In genomic region chr1:158177705-158178450, GRCh38 we compare ENCODE assay signal across 9 cellular contexts. TPM values are rescaled to one million over a fixed set of nuclear protein-coding genes. Genes with fewer than 3 reads are reported as not detected.
DNase-seq lines count a peak whose midpoint lies in the region; ATAC-seq, FAIRE-seq and TF ChIP-seq lines count a peak whose summit lies in the region.
"Had no signal": no experiment of that assay in that cellular context is flagged by ENCODE, and none has a peak within 500 bp of the region (broad histone marks: within the 10 kb centered on the region; RNA-seq: fewer than 3 reads in every experiment).

No MANE protein-coding gene starts in this region.

- peak overlapping the region; percentile 94 for H3K4me2 ChIP-seq in OCI-LY7 (ENCODE audit: low read length)

- CTCF ChIA-PET in activated CD4-positive, alpha-beta T cell treated with anti-CD3 and anti-CD28 coated beads, Interleukin-2, amount 10 ng/mL, durations not matched to agents 7 days and 5 days (lab: Charles Lee): no interaction called here
- CTCF ChIA-PET in OCI-LY7 (lab: Charles Lee; ENCODE audit: unreplicated experiment): interaction anchor here (0.6 to 0.8 kb wide), 2 partner anchors 53 to 97 kb away, joined by 5 read pairs; no protein-coding TSS in a partner anchor

- H3K36me3 ChIP-seq in OCI-LY7 (ENCODE audit: insufficient read depth, low read length): peaks cover 13% of the 10 kb centered on the region
- H3K36me3 ChIP-seq in bronchial epithelial cell (ENCODE audit: control insufficient read depth, insufficient read depth, low read length): no peaks in the 10 kb centered on the region

- peak; percentile 96 for ATAC-seq in sciatic nerve

- peak overlapping the region; percentile 86 for H3K27ac ChIP-seq in OCI-LY7 (ENCODE audit: low read depth, low read length, poor library complexity, severe bottlenecking)

- peak; percentile 36 to 53 for DNase-seq in activated CD4-positive, alpha-beta T cell treated with anti-CD3 and anti-CD28 coated beads, Interleukin-2, amount 50 U/mL, for 48 hours
- no peak for DNase-seq in activated CD4-positive, alpha-beta T cell treated with anti-CD3 and anti-CD28 coated beads, Interleukin-2, amount 10 ng/mL, durations not matched to agents 7 days and 5 days
- DNase-seq in OCI-LY7 (ENCODE audit: low spot score) (peak; percentile 85), bronchial epithelial cell (ENCODE audit: low read depth) (peak; percentile 68), immature natural killer cell (peak in 2 of 3 donors; percentile 0 to 2), sciatic nerve (ENCODE audit: low spot score) (peak; percentile 94), middle frontal gyrus (ENCODE audit: extremely low spot score, low spot score) (no peak), NCI-H2081 (lab: John Stamatoyannopoulos, UW) (no peak)
- DNase-seq: DND-41 had no signal

- H3K9me3 Mint-ChIP-seq in activated CD4-positive, alpha-beta T cell treated with anti-CD3 and anti-CD28 coated beads, Interleukin-2, amount 10 ng/mL, durations not matched to agents 7 days and 5 days: no peaks in the 10 kb centered on the region
- peaks cover 0 to 12% (median 0%) of the 10 kb centered on the region in 6 donors for H3K9me3 Mint-ChIP-seq in immature natural killer cell

- no peak overlapping the region for H3K4me3 Mint-ChIP-seq in activated CD4-positive, alpha-beta T cell treated with anti-CD3 and anti-CD28 coated beads, Interleukin-2, amount 10 ng/mL, durations not matched to agents 7 days and 5 days
- peak overlapping the region in 4 of 5 donors; percentile 1 to 17 (median 8) for H3K4me3 Mint-ChIP-seq in immature natural killer cell

- intact Hi-C loops in OCI-LY7 (cut with micrococcal nuclease; ENCODE audit: unreplicated experiment): loop anchor here (2.0 to 5.0 kb wide), 2 partner anchors 834 to 891 kb away; no protein-coding TSS in a partner anchor
- intact Hi-C loops in sciatic nerve (cut with DNase I): no loop called here

- peaks cover 8% of the 10 kb centered on the region; the same call in 1 of the 2 replicates for H3K79me2 ChIP-seq in OCI-LY7 (ENCODE audit: insufficient read depth, low read depth, low read length)

- no peaks in the 10 kb centered on the region for H3K9me2 ChIP-seq in OCI-LY7 (ENCODE audit: insufficient read depth, low read length)

- peaks cover 2% of the 10 kb centered on the region for H3K36me3 Mint-ChIP-seq in activated CD4-positive, alpha-beta T cell treated with anti-CD3 and anti-CD28 coated beads, Interleukin-2, amount 10 ng/mL, durations not matched to agents 7 days and 5 days (ENCODE audit: low read depth)
- H3K36me3 Mint-ChIP-seq in immature natural killer cell: peaks cover 0 to 3% (median 0%) of the 10 kb centered on the region in 3 donors

- H3K27me3 Mint-ChIP-seq in activated CD4-positive, alpha-beta T cell treated with anti-CD3 and anti-CD28 coated beads, Interleukin-2, amount 10 ng/mL, durations not matched to agents 7 days and 5 days: peaks cover 58% of the 10 kb centered on the region
- peaks cover 15 to 43% (median 18%) of the 10 kb centered on the region in 3 donors for H3K27me3 Mint-ChIP-seq in immature natural killer cell (ENCODE audit: low read depth in 3 of 3)

- TF ChIP-seq CTCF in OCI-LY7 (conservative IDR thresholded peaks at IDR 0.05; ENCODE audit: low read length) (no peak), bronchial epithelial cell (IDR thresholded peaks at IDR 0.05; ENCODE audit: insufficient read depth, low read length, severe bottlenecking) (no peak)

- TSS peak; percentile 89 for BruUV-seq in OCI-LY7 (replicated peaks; lab: Mats Ljungman, UMichigan)

- no peaks in the 10 kb centered on the region for H3K9me3 ChIP-seq in OCI-LY7 (ENCODE audit: low read length)

- POLR2A ChIA-PET in activated CD4-positive, alpha-beta T cell treated with anti-CD3 and anti-CD28 coated beads, Interleukin-2, amount 10 ng/mL, durations not matched to agents 7 days and 5 days (lab: Charles Lee): interaction anchor here (0.6 kb wide), 1 partner anchor 27 kb away, joined by 11 read pairs; no protein-coding TSS in a partner anchor
- POLR2A ChIA-PET in OCI-LY7 (lab: Charles Lee): interaction anchor here (0.6 to 2.7 kb wide), 13 partner anchors 8 to 894 kb away, joined by 3 to 10 read pairs (median 3); no protein-coding TSS in a partner anchor

- H3K4me1 Mint-ChIP-seq in activated CD4-positive, alpha-beta T cell treated with anti-CD3 and anti-CD28 coated beads, Interleukin-2, amount 10 ng/mL, durations not matched to agents 7 days and 5 days: peaks cover 23% of the 10 kb centered on the region
- H3K4me1 Mint-ChIP-seq in immature natural killer cell: peaks cover 10 to 15% of the 10 kb centered on the region in 2 donors

- H3K27ac Mint-ChIP-seq in activated CD4-positive, alpha-beta T cell treated with anti-CD3 and anti-CD28 coated beads, Interleukin-2, amount 10 ng/mL, durations not matched to agents 7 days and 5 days: no peak overlapping the region
- H3K27ac Mint-ChIP-seq in immature natural killer cell: no peak overlapping the region

- peaks cover 69% of the 10 kb centered on the region for H3K4me1 ChIP-seq in OCI-LY7 (ENCODE audit: insufficient read depth, low read length, poor library complexity, severe bottlenecking)

- H3K4me3 ChIP-seq in OCI-LY7 (ENCODE audit: low read depth, low read length, poor library complexity, severe bottlenecking) (peak overlapping the region; percentile 68), bronchial epithelial cell (ENCODE audit: low read depth, low read length) (peak overlapping the region; percentile 37)

- H3K27me3 ChIP-seq in bronchial epithelial cell (ENCODE audit: control insufficient read depth, insufficient read depth, low read length): no peaks in the 10 kb centered on the region

- no peak for FAIRE-seq in bronchial epithelial cell (lab: Jason Lieb, UNC)

- H4K20me1 ChIP-seq in OCI-LY7 (ENCODE audit: insufficient read depth, low read length): no peaks in the 10 kb centered on the region

- H2AFZ ChIP-seq in OCI-LY7 (ENCODE audit: low read length): peak overlapping the region; percentile 67; the same call in 1 of the 2 replicates

RNA-seq across cellular contexts. Expression of gene CD1D, which starts 2.8 kb away (rescaled TPM):
- total RNA-seq in activated CD4-positive, alpha-beta T cell treated with anti-CD3 and anti-CD28 coated beads, Interleukin-2, amount 10 ng/mL, durations not matched to agents 7 days and 5 days: not detected
- total RNA-seq in OCI-LY7 (2014; rRNA removed; shearing (Covaris generic)): 3.3 and 4.9 TPM in 2 replicates
- total RNA-seq in OCI-LY7 (2022): 5.7 and 5.8 TPM in 2 replicates
- 3.1 and 3.9 TPM in 2 replicates for total RNA-seq in bronchial epithelial cell
- polyA plus RNA-seq in immature natural killer cell: 1 to 10 TPM in 2 of 3 donors, not detected in 1; 2.9 to 8.7 TPM
- 1.1 TPM for total RNA-seq in sciatic nerve

Comparison
In these comparisons a context has a peak if more than half of its experiments do, and no peak if none do; other contexts are left out.
1. DNase-seq: peak in activated CD4-positive, alpha-beta T cell treated with anti-CD3 and anti-CD28 coated beads, Interleukin-2, amount 50 U/mL, for 48 hours (2 of 2), OCI-LY7 (single experiment), bronchial epithelial cell (single experiment), immature natural killer cell (2 of 3) and sciatic nerve (single experiment); none in activated CD4-positive, alpha-beta T cell treated with anti-CD3 and anti-CD28 coated beads, Interleukin-2, amount 10 ng/mL, durations not matched to agents 7 days and 5 days (single experiment), middle frontal gyrus (single experiment) and NCI-H2081 (0 of 2).